ENCODE assay signal across 18 cellular contexts in the genomic region with DNA sequence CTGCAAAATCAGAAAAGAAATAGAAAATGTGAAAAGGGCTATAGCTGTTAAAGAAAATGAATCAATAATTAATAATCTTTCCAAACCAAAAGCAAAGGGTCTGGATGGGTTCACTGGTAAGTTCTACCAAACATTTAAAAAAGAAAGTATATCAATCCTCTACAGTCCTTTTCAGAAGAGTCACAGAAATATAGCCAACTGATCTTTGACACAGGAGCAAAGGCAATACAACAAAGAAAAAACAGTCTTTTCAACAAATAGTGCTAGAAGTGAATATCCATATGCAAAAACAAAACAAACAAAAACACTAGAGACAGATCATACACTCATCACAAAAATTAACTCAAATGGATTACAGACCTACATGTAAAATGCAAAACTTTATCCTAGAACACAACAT. TPM values are rescaled to one million over a fixed set of nuclear protein-coding genes. Genes with fewer than 3 reads are reported as not detected.
DNase-seq lines count a peak whose midpoint lies in the region; ATAC-seq, FAIRE-seq and TF ChIP-seq lines count a peak whose summit lies in the region.
"Had no signal": no experiment of that assay in that cellular context is flagged by ENCODE, and none has a peak within 500 bp of the region (broad histone marks: within the 10 kb centered on the region; RNA-seq: fewer than 3 reads in every experiment).

No MANE protein-coding gene starts in this region.

- no peaks in the 10 kb centered on the region; the same call in 1 of the 2 replicates for H4K20me1 ChIP-seq in HepG2 (ENCODE audit: insufficient read depth, low read length)

- no peak for ATAC-seq in HepG2
- ATAC-seq in left lobe of liver, result peak; percentile 79
- ATAC-seq in GM18498 (IDR thresholded peaks at IDR 0.05; ENCODE audit: unreplicated experiment), result no peak
- ATAC-seq: GM12878, GM23338 had no signal

- peaks cover 73% of the 10 kb centered on the region for H3K79me2 ChIP-seq in HepG2 (ENCODE audit: insufficient read depth, low read length)

- in situ Hi-C loops in HepG2 (cut with HindIII; ENCODE audit: extremely low pct_ligation_motif_present, low pct_unique_long_range_greater_than_20kb), result no loop called here
- in situ Hi-C loops in G401 (cut with HindIII; ENCODE audit: low sequenced_read_pairs), result no loop called here

- CTCF ChIA-PET in HepG2 (lab: Yijun Ruan, JAX; ENCODE audit: low intra/inter-chr PET ratio, low total read pairs), result no interaction called here
- CTCF ChIA-PET in HEK293 (lab: Yijun Ruan, JAX), result no interaction called here

- intact Hi-C loops in HepG2 (cut with micrococcal nuclease; ENCODE audit: unreplicated experiment), result no loop called here

- no peak for FAIRE-seq in HepG2 (lab: Jason Lieb, UNC)
- FAIRE-seq: A204.1, GM12878 had no signal

- no TSS peak for BruUV-seq in HepG2 (replicated peaks; lab: Mats Ljungman, UMichigan)

- TF ChIP-seq CTCF in liver (IDR thresholded peaks at IDR 0.05; ENCODE audit: low read depth, low read length, missing input control), result no peak
- TF ChIP-seq CTCF in HepG2 (CRISPR knock-in tag; IDR thresholded peaks at IDR 0.05), result no peak
- no peak for TF ChIP-seq CTCF in HEK293 (tag by site-specific recombination; IDR thresholded peaks at IDR 0.05)

- H3K4me3 ChIP-seq in liver (ENCODE audit: low read depth in 1 of 3, low read length in 3 of 3) (no peak overlapping the region), HepG2 (replicated peaks in 1 of 3; ENCODE audit: insufficient read depth in 1 of 3, low read depth in 2 of 3, low read length in 3 of 3) (no peak overlapping the region), HEK293 (ENCODE audit: low read depth, low read length) (no peak overlapping the region)
- H3K4me3 ChIP-seq: GM12878, GM23338 had no signal

- no peak for DNase-seq in HepG2 (ENCODE audit: low spot score)
- no peak for DNase-seq in left lobe of liver (ENCODE audit: low spot score)
- DNase-seq in SHP77 (lab: John Stamatoyannopoulos, UW), result no peak
- no peak for DNase-seq in G401 (ENCODE audit: low spot score)
- DNase-seq: ACHN; BE2C; C1 segment of cervical spinal cord; Calu3; CD4-positive, CD25-positive, alpha-beta regulatory T cell; DMS79 treated with DMSO at 0.1 percent for 48 hours; H7; KG1 had no signal

- TF ChIP-seq RAD21 in liver (IDR thresholded peaks at IDR 0.05), result no peak
- TF ChIP-seq RAD21 in HepG2 (CRISPR knock-in tag; IDR thresholded peaks at IDR 0.05), result no peak

- no peak overlapping the region for H2AFZ ChIP-seq in HepG2 (ENCODE audit: low read length)
- H2AFZ ChIP-seq: GM23338 had no signal

- H3K9ac ChIP-seq in liver (ENCODE audit: low read depth in 1 of 2, low read length in 2 of 2), result no peak overlapping the region
- H3K9ac ChIP-seq in HepG2 (ENCODE audit: insufficient read depth, low read depth, low read length), result no peak overlapping the region

- H3K27me3 ChIP-seq in liver (ENCODE audit: control insufficient read depth in 4 of 4, insufficient read depth in 4 of 4, low read length in 3 of 4) (no peaks in the 10 kb centered on the region), HepG2 (ENCODE audit: control insufficient read depth in 1 of 2, insufficient read depth in 2 of 2, low read length in 2 of 2) (no peaks in the 10 kb centered on the region)
- H3K27me3 ChIP-seq: BE2C had no signal

- POLR2A ChIA-PET in HepG2 (lab: Yijun Ruan, JAX) (no interaction called here), HEK293 (lab: Yijun Ruan, JAX) (no interaction called here)

- H3K9me3 ChIP-seq in liver (ENCODE audit: control insufficient read depth in 4 of 4, low read length in 3 of 4) (no peaks in the 10 kb centered on the region), HepG2 (ENCODE audit: low read length) (no peaks in the 10 kb centered on the region), HEK293 (ENCODE audit: control insufficient read depth, insufficient read depth, low read depth, low read length) (no peaks in the 10 kb centered on the region)
- H3K9me3 ChIP-seq: BE2C had no signal

- TF ChIP-seq POLR2A in HepG2 (IDR thresholded peaks at IDR 0.05; ENCODE audit: insufficient read depth in 1 of 2, low read depth in 2 of 2, low read length in 2 of 2), result no peak

- H3K27ac ChIP-seq in liver (ENCODE audit: low read depth in 1 of 2, low read length in 2 of 2) (no peak overlapping the region), HepG2 (ENCODE audit: extremely low read length, insufficient read depth, low read length) (no peak overlapping the region), HEK293 (ENCODE audit: extremely low read depth, low read depth, low read length) (no peak overlapping the region)

- peaks cover 0 to 12% (median 3%) of the 10 kb centered on the region in 4 donors for H3K4me1 ChIP-seq in liver (ENCODE audit: control insufficient read depth in 4 of 4, insufficient read depth in 4 of 4, low read length in 3 of 4)
- peaks cover 25% of the 10 kb centered on the region for H3K4me1 ChIP-seq in HepG2 (ENCODE audit: insufficient read depth, low read length)
- H3K4me1 ChIP-seq in HEK293 (ENCODE audit: control insufficient read depth, insufficient read depth, low read length), result no peaks in the 10 kb centered on the region
- H3K4me1 ChIP-seq: BE2C had no signal

- H3K4me2 ChIP-seq in HepG2 (ENCODE audit: low read depth, low read length), result no peak overlapping the region
- H3K4me2 ChIP-seq: GM23338 had no signal

- TF ChIP-seq EP300 in HepG2 (IDR thresholded peaks at IDR 0.05; ENCODE audit: low read depth in 2 of 2, low read length in 2 of 2) (no peak), HepG2 (CRISPR knock-in tag; IDR thresholded peaks at IDR 0.05; ENCODE audit: borderline replicate concordance) (no peak)

- H3K36me3 ChIP-seq in liver (ENCODE audit: control insufficient read depth in 4 of 4, insufficient read depth in 3 of 4, low read depth in 1 of 4, low read length in 3 of 4), result peaks cover 0 to 3% (median 0%) of the 10 kb centered on the region in 4 donors
- peaks cover 3 to 4% of the 10 kb centered on the region in 2 experiments; a peak in 2 of 5 replicates for H3K36me3 ChIP-seq in HepG2 (replicated peaks in 1 of 2; ENCODE audit: control insufficient read depth in 1 of 2, insufficient read depth in 2 of 2, low read length in 2 of 2)
- H3K36me3 ChIP-seq in HEK293 (ENCODE audit: control insufficient read depth in 2 of 2, insufficient read depth in 1 of 2, low read length in 2 of 2), result no peaks in the 10 kb centered on the region
- H3K36me3 ChIP-seq: BE2C had no signal

TF ChIP-seq in liver, 16 proteins besides CTCF, POLR2A, EP300 and RAD21:
- TF ChIP-seq HNF4A (conservative IDR thresholded peaks at IDR 0.05) (peak; percentile 51 to 82), FOXA2 (IDR thresholded peaks at IDR 0.05) (no peak)

TF ChIP-seq in HepG2, 621 proteins besides CTCF, POLR2A, EP300 and RAD21 (continues in another document):
- TF ChIP-seq, protein P1, sequence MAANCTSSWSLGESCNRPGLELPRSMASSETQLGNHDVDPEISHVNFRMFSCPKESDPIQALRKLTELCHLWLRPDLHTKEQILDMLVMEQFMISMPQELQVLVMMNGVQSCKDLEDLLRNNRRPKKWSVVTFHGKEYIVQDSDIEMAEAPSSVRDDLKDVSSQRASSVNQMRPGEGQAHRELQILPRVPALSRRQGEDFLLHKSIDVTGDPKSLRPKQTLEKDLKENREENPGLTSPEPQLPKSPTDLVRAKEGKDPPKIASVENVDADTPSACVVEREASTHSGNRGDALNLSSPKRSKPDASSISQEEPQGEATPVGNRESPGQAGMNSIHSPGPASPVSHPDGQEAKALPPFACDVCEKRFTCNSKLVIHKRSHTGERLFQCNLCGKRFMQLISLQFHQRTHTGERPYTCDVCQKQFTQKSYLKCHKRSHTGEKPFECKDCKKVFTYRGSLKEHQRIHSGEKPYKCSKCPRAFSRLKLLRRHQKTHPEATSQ (CRISPR knock-in tag; IDR thresholded peaks at IDR 0.05; ENCODE audit: borderline replicate concordance), result no peak

TF ChIP-seq in HEK293, 187 proteins besides CTCF, POLR2A, EP300 and RAD21 (continues in another document):
- peak; percentile 28 for TF ChIP-seq SETDB1 (IDR thresholded peaks at IDR 0.05; ENCODE audit: insufficient read length, low read length)

RNA-seq across cellular contexts. Expression of gene RFX7, which starts 32.6 kb away (rescaled TPM):
- 1 to 10 TPM; 2.4 to 4.2 TPM for total RNA-seq in liver
- 1 to 10 TPM; 1.3 TPM for polyA plus RNA-seq in liver
- total RNA-seq in HepG2 (2016; rRNA removed; fragmentation: Illumina TruSeq; extraction: Trizol), result 8.5 and 13.2 TPM in 2 replicates
- 0.61 and 0.71 TPM in 2 replicates for total RNA-seq in HepG2 (2016; cell fraction: cytosol; rRNA removed; fragmentation: Illumina TruSeq; extraction: Trizol; ENCODE audit: low read depth)
- 8.1 and 12.6 TPM in 2 replicates for total RNA-seq in HepG2 (2016; cell fraction: insoluble cytoplasmic fraction; rRNA removed; fragmentation: Illumina TruSeq; extraction: Trizol)
- total RNA-seq in HepG2 (2016; cell fraction: membrane; rRNA removed; fragmentation: Illumina TruSeq; extraction: Trizol), result 4.4 and 4.9 TPM in 2 replicates
- total RNA-seq in HepG2 (2016; cell fraction: nucleus; rRNA removed; fragmentation: Illumina TruSeq; extraction: Trizol), result 14.1 and 17.4 TPM in 2 replicates
- 9.7 and 10.4 TPM in 2 replicates for polyA plus RNA-seq in HepG2 (2011; rRNA removed)
- polyA plus RNA-seq in HepG2 (2011; cell fraction: cytosol; rRNA removed), result 4.1 and 5.6 TPM in 2 replicates
- 22.7 and 25.1 TPM in 2 replicates for polyA plus RNA-seq in HepG2 (2011; cell fraction: nucleus; rRNA removed)
- 12.4 and 13.6 TPM in 2 replicates for polyA plus RNA-seq in HepG2 (2012)
- 0.29 TPM in 2 replicates for polyA plus RNA-seq in HepG2 (2016; cell fraction: cytosol; fragmentation: Illumina TruSeq; extraction: Trizol; ENCODE audit: low read depth)
- 12.3 and 13.9 TPM in 2 replicates for polyA plus RNA-seq in HepG2 (2016; cell fraction: insoluble cytoplasmic fraction; fragmentation: Illumina TruSeq; extraction: Trizol; ENCODE audit: low read depth)
- polyA plus RNA-seq in HepG2 (2016; cell fraction: membrane; fragmentation: Illumina TruSeq; extraction: Trizol; ENCODE audit: low read depth), result 1.4 and 1.7 TPM in 2 replicates
- polyA plus RNA-seq in HepG2 (2016; cell fraction: nucleus; fragmentation: Illumina TruSeq; extraction: Trizol; ENCODE audit: insufficient read depth, low read depth), result 44.5 and 48.9 TPM in 2 replicates
- 19.3 and 20.3 TPM in 2 replicates for polyA minus RNA-seq in HepG2 (2011; rRNA and poly(A)+ RNA removed; ENCODE audit: low replicate concordance)
- polyA minus RNA-seq in HepG2 (2011; cell fraction: cytosol; rRNA and poly(A)+ RNA removed), result 13.1 and 15.6 TPM in 2 replicates
- 22.4 and 24.4 TPM in 2 replicates for polyA minus RNA-seq in HepG2 (2011; cell fraction: nucleus; rRNA and poly(A)+ RNA removed)
- 5.5 TPM for total RNA-seq in left lobe of liver
- total RNA-seq in G401 (2014; rRNA removed; shearing (Covaris generic)), result 4.5 and 6.3 TPM in 2 replicates
